Comparison of ENCODE assay signal across 11 cellular contexts in the genomic region with DNA sequence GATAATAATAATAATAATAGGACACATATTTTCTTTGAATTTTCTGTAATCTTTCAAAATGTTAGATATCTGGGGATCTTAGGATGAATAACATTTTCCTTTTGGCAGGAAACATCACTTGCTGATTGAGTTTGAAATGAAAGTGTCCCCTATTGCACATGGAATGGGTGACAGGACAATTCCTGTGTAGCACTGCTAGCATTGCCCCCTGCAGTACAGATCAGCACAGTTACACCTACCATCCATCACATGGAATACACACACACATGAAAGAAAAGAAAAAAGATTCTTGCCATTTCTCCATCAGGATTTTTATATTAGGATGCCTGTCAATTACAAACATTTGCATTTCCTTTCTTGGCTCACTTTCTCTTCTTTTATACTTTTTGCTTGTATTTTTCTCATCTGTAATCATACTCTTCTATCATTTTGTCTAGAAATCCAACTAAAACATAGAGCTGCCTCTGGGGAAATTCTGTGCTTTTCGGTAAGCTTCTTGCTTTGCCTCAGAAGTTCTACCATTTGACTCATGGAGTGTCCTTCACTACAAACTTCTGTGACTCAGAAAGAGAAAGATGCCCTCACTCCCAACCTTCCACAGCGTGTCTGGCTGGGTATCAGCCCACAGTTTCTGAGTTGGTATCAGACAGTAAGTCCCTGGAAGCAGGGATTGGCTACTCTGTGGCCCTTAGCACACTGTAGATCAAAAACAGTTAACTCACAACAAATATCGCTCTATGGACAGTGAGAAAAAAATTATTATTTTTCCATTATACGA.
A peak's percentile ranks its signal among the peaks of the same experiment; 100 is the strongest.
DNase-seq lines count a peak whose midpoint lies in the region; ATAC-seq and TF ChIP-seq lines count a peak whose summit lies in the region.
"Had no signal": no experiment of that assay in that cellular context is flagged by ENCODE, and none has a peak within 500 bp of the region (broad histone marks: within the 10 kb centered on the region; RNA-seq: fewer than 3 reads in every experiment).

No MANE protein-coding gene starts in this region.

- DNase-seq in IMR-90 (peak; percentile 51), foreskin fibroblast (peak; percentile 42 to 64), right atrium auricular region (ENCODE audit: low spot score) (no peak), amygdala (lab: John Stamatoyannopoulos, UW) (no peak), erythroblast (lab: John Stamatoyannopoulos, UW) (no peak)
- DNase-seq: DMS153, gastrocnemius medialis had no signal

- H3K27me3 ChIP-seq in IMR-90 (ENCODE audit: control insufficient read depth, insufficient read depth, low read length) (no peaks in the 10 kb centered on the region), right atrium auricular region (no peaks in the 10 kb centered on the region), gastroesophageal sphincter (no peaks in the 10 kb centered on the region)
- H3K27me3 ChIP-seq: adrenal gland, gastrocnemius medialis had no signal

- intact Hi-C loops in IMR-90 (cut with micrococcal nuclease): loop anchor here (10.0 kb wide), 1 partner anchor 125 kb away; no protein-coding TSS in a partner anchor

- 100% methylated on average over 1 of the region's 4 CpGs; no CpG with 5 or more reads in 1 of the 2 experiments for WGBS in IMR-90 (ENCODE audit: extremely low coverage in 2 of 2, insufficient read length in 1 of 2), 2 experiments
- WGBS in gastroesophageal sphincter (ENCODE audit: low coverage in 1 of 2), 2 donors: 68 to 82% methylated on average over 4 of the region's 4 CpGs

- 0 out of 3 replicates have a peak, but pooled peaks have one; percentile 14 for TF ChIP-seq CTCF in GM12872 (IDR thresholded peaks at IDR 0.05; ENCODE audit: insufficient read depth, low read depth, low read length)
- no peak for TF ChIP-seq CTCF in IMR-90 (conservative IDR thresholded peaks at IDR 0.05; ENCODE audit: low read depth, low read length)
- no peak for TF ChIP-seq CTCF in foreskin fibroblast (IDR thresholded peaks at IDR 0.05; ENCODE audit: low read depth, low read length)
- no peak for TF ChIP-seq CTCF in right atrium auricular region (IDR thresholded peaks at IDR 0.05)
- no peak for TF ChIP-seq CTCF in gastroesophageal sphincter (IDR thresholded peaks at IDR 0.05)

- BruUV-seq in IMR-90 (replicated peaks; lab: Mats Ljungman, UMichigan): no TSS peak

- TF ChIP-seq POLR2A in IMR-90 (IDR thresholded peaks at IDR 0.05; ENCODE audit: low read depth, low read length) (no peak), gastroesophageal sphincter (IDR thresholded peaks at IDR 0.05) (no peak), erythroblast (IDR thresholded peaks at IDR 0.05; ENCODE audit: low read length) (no peak)

- H3K9me1 ChIP-seq in IMR-90 (ENCODE audit: insufficient read depth, low read length): no peaks in the 10 kb centered on the region; the same call in 1 of the 2 replicates

- no peaks in the 10 kb centered on the region for H4K20me1 ChIP-seq in IMR-90 (ENCODE audit: insufficient read depth, low read length)

- H3K4me3 ChIP-seq in IMR-90 (ENCODE audit: insufficient read depth, low read depth, low read length) (no peak overlapping the region), foreskin fibroblast (ENCODE audit: low read depth in 1 of 2, low read length in 2 of 2) (no peak overlapping the region), right atrium auricular region (no peak overlapping the region), gastroesophageal sphincter (no peak overlapping the region)
- H3K4me3 ChIP-seq: adrenal gland, gastrocnemius medialis had no signal

- TF ChIP-seq EP300 in gastroesophageal sphincter (IDR thresholded peaks at IDR 0.05): no peak

- H2AK5ac ChIP-seq in IMR-90 (ENCODE audit: low read depth, low read length): peak overlapping the region; percentile 49; the same call in 1 of the 2 replicates

- H3K9ac ChIP-seq in IMR-90 (ENCODE audit: low read depth, low read length): no peak overlapping the region

- H4K8ac ChIP-seq in IMR-90 (ENCODE audit: low read depth in 2 of 2, low read length in 2 of 2): 0 out of 4 replicates have a peak overlapping the region, but pooled peaks of 1 of the 2 experiments have one; percentile 21

- H3K18ac ChIP-seq in IMR-90 (ENCODE audit: low read depth, low read length): peak overlapping the region; percentile 29; the same call in 1 of the 2 replicates

- POLR2A ChIA-PET in IMR-90 (lab: Charles Lee; ENCODE audit: unreplicated experiment): no interaction called here

- dilution Hi-C loops in IMR-90 (cut with HindIII; ENCODE audit: low sequenced_read_pairs, unreplicated experiment): no loop called here

- ATAC-seq in GM21619 (IDR thresholded peaks at IDR 0.05; ENCODE audit: unreplicated experiment) (peak; percentile 70), IMR-90 (ENCODE audit: low read depth) (peak; percentile 35; the same call in 1 of the 2 replicates), gastroesophageal sphincter (no peak)
- ATAC-seq: gastrocnemius medialis had no signal

- H3K4ac ChIP-seq in IMR-90 (ENCODE audit: low read depth, low read length): peak overlapping the region; percentile 45; the same call in 1 of the 2 replicates

- CTCF ChIA-PET in IMR-90 (lab: Yijun Ruan, JAX): no interaction called here

- no peak overlapping the region for H2BK5ac ChIP-seq in IMR-90 (ENCODE audit: low read depth, low read length, poor library complexity, severe bottlenecking)

- TF ChIP-seq RAD21 in IMR-90 (IDR thresholded peaks at IDR 0.05; ENCODE audit: low read length): no peak

- H3K23ac ChIP-seq in IMR-90 (ENCODE audit: low read depth, low read length): no peak overlapping the region

- no peak overlapping the region; the same call in 1 of the 2 replicates for H4K91ac ChIP-seq in IMR-90 (ENCODE audit: insufficient read depth, low read depth, low read length)

- in situ Hi-C loops in IMR-90 (cut with MboI; ENCODE audit: low sequenced_read_pairs): no loop called here

- H3K36me3 ChIP-seq in IMR-90 (ENCODE audit: control insufficient read depth, insufficient read depth, low read length) (no peaks in the 10 kb centered on the region), right atrium auricular region (no peaks in the 10 kb centered on the region), gastroesophageal sphincter (no peaks in the 10 kb centered on the region)
- H3K36me3 ChIP-seq: adrenal gland, gastrocnemius medialis had no signal

- peaks cover 4% of the 10 kb centered on the region; the same call in 1 of the 2 replicates for H3K4me1 ChIP-seq in IMR-90 (ENCODE audit: control insufficient read depth, insufficient read depth, low read length)
- H3K4me1 ChIP-seq in right atrium auricular region: peaks cover 0 to 6% of the 10 kb centered on the region in 2 donors
- H3K4me1 ChIP-seq in gastroesophageal sphincter: no peaks in the 10 kb centered on the region
- H3K4me1 ChIP-seq: adrenal gland, gastrocnemius medialis had no signal

- no peak overlapping the region for H3K27ac ChIP-seq in IMR-90 (ENCODE audit: insufficient read depth, low read length)
- no peak overlapping the region for H3K27ac ChIP-seq in right atrium auricular region
- no peak overlapping the region for H3K27ac ChIP-seq in gastroesophageal sphincter
- H3K27ac ChIP-seq: adrenal gland, gastrocnemius medialis had no signal

- H3K79me1 ChIP-seq in IMR-90 (ENCODE audit: low read depth in 1 of 2, low read length in 2 of 2): no peaks in the 10 kb centered on the region

- H3K9me3 ChIP-seq in IMR-90 (ENCODE audit: control insufficient read depth, insufficient read depth, low read length) (no peaks in the 10 kb centered on the region), right atrium auricular region (no peaks in the 10 kb centered on the region), gastroesophageal sphincter (no peaks in the 10 kb centered on the region)
- H3K9me3 ChIP-seq: adrenal gland, gastrocnemius medialis had no signal

- H3K14ac ChIP-seq in IMR-90 (replicated peaks; ENCODE audit: low read depth, low read length): 0 out of 2 replicates have a peak overlapping the region, but pooled peaks have one; percentile 59

- H3K56ac ChIP-seq in IMR-90 (ENCODE audit: extremely low read depth, insufficient read depth, low read length): no peak overlapping the region

- H4K5ac ChIP-seq in IMR-90 (ENCODE audit: low read depth, low read length): no peak overlapping the region

- H3K4me2 ChIP-seq in IMR-90 (ENCODE audit: low read depth, low read length): no peak overlapping the region

- no peak overlapping the region; the same call in 2 of the 3 replicates for H2BK15ac ChIP-seq in IMR-90 (ENCODE audit: low read depth, low read length)

- H2AFZ ChIP-seq in IMR-90 (replicated peaks; ENCODE audit: low read length, poor library complexity): no peak overlapping the region

- no peak overlapping the region for H2BK120ac ChIP-seq in IMR-90 (ENCODE audit: low read depth, low read length)

- H2AK9ac ChIP-seq in IMR-90 (replicated peaks; ENCODE audit: low read depth, low read length, poor library complexity): no peak overlapping the region

- H2BK20ac ChIP-seq in IMR-90 (ENCODE audit: low read depth, low read length): no peak overlapping the region

TF ChIP-seq in IMR-90, 13 proteins besides CTCF, POLR2A, EP300 and RAD21:
- no peak for TF ChIP-seq RCOR1 (IDR thresholded peaks at IDR 0.05; ENCODE audit: insufficient replicate concordance, low read length)
- TF ChIP-seq CEBPB (IDR thresholded peaks at IDR 0.05; ENCODE audit: low read depth, low read length): no peak
- no peak for TF ChIP-seq CHD1 (IDR thresholded peaks at IDR 0.05; ENCODE audit: low read depth, low read length)
- no peak for TF ChIP-seq NFE2L2 (IDR thresholded peaks at IDR 0.05; ENCODE audit: low read depth, low read length)

Comparison
In these comparisons a context has a peak if more than half of its experiments do, and no peak if none do; other contexts are left out.
1. DNase-seq: peak in IMR-90 (single experiment) and foreskin fibroblast (2 of 2); none in right atrium auricular region (single experiment), amygdala (0 of 56) and erythroblast (0 of 2).